In genomic region chr6:170347091-170347490, GRCh38 we compare ENCODE assay signal across 11 cellular contexts. TPM values are rescaled to one million over a fixed set of nuclear protein-coding genes. Genes with fewer than 3 reads are reported as not detected.
DNase-seq lines count a peak whose midpoint lies in the region; ATAC-seq, FAIRE-seq and TF ChIP-seq lines count a peak whose summit lies in the region.
"Had no signal": no experiment of that assay in that cellular context is flagged by ENCODE, and none has a peak within 500 bp of the region (broad histone marks: within the 10 kb centered on the region; RNA-seq: fewer than 3 reads in every experiment).

No MANE protein-coding gene starts in this region.

- no peak for TF ChIP-seq RAD21 in HepG2 (CRISPR knock-in tag; IDR thresholded peaks at IDR 0.05)

- no peak overlapping the region for H3K9ac ChIP-seq in HepG2 (ENCODE audit: insufficient read depth, low read depth, low read length)

- H2AFZ ChIP-seq in HepG2 (ENCODE audit: low read length) = no peak overlapping the region
- H2AFZ ChIP-seq: hepatocyte had no signal

- peak overlapping the region; percentile 41 for H3K4me3 Mint-ChIP-seq in activated T-helper 17 cell treated with anti-CD3 and anti-CD28 coated beads, Interleukin-2, amount 50 U/mL, for 72 hours
- H3K4me3 Mint-ChIP-seq in effector memory CD8-positive, alpha-beta T cell = no peak overlapping the region

- H3K9me3 ChIP-seq in HepG2 (ENCODE audit: low read length) = peaks cover 21% of the 10 kb centered on the region
- H3K9me3 ChIP-seq: tibial nerve had no signal

- H3K27me3 Mint-ChIP-seq in activated T-helper 17 cell treated with anti-CD3 and anti-CD28 coated beads, Interleukin-2, amount 50 U/mL, for 72 hours = no peaks in the 10 kb centered on the region
- H3K27me3 Mint-ChIP-seq in effector memory CD8-positive, alpha-beta T cell = no peaks in the 10 kb centered on the region
- H3K27me3 Mint-ChIP-seq: naive thymus-derived CD4-positive, alpha-beta T cell had no signal

- H3K9me3 Mint-ChIP-seq in activated T-helper 17 cell treated with anti-CD3 and anti-CD28 coated beads, Interleukin-2, amount 50 U/mL, for 72 hours = peaks cover 6% of the 10 kb centered on the region
- peaks cover 0 to 5% of the 10 kb centered on the region in 2 donors for H3K9me3 Mint-ChIP-seq in effector memory CD8-positive, alpha-beta T cell

- DNase-seq in Ammon's horn (ENCODE audit: low spot score) (peak; percentile 40), NCI-H82 (lab: John Stamatoyannopoulos, UW) (no peak), GM19238 (ENCODE audit: insufficient read length, low spot score) (no peak), HepG2 (ENCODE audit: low spot score) (no peak)
- no peak for DNase-seq in effector memory CD8-positive, alpha-beta T cell
- DNase-seq: naive thymus-derived CD4-positive, alpha-beta T cell had no signal

- TF ChIP-seq CTCF in HepG2 (CRISPR knock-in tag; IDR thresholded peaks at IDR 0.05) = no peak

- TF ChIP-seq POLR2A in HepG2 (IDR thresholded peaks at IDR 0.05; ENCODE audit: insufficient read depth in 1 of 2, low read depth in 2 of 2, low read length in 2 of 2) = no peak

- H3K36me3 ChIP-seq in HepG2 (replicated peaks in 1 of 2; ENCODE audit: control insufficient read depth in 1 of 2, insufficient read depth in 2 of 2, low read length in 2 of 2) = peaks cover 17 to 50% of the 10 kb centered on the region in 2 experiments; a peak in 4 of 5 replicates

- no TSS peak for BruUV-seq in HepG2 (replicated peaks; lab: Mats Ljungman, UMichigan)

- in situ Hi-C loops in HepG2 (cut with HindIII; ENCODE audit: extremely low pct_ligation_motif_present, low pct_unique_long_range_greater_than_20kb) = no loop called here

- intact Hi-C loops in HepG2 (cut with micrococcal nuclease; ENCODE audit: unreplicated experiment) = no loop called here

- no peak for FAIRE-seq in HepG2 (lab: Jason Lieb, UNC)

- TF ChIP-seq EP300 in HepG2 (IDR thresholded peaks at IDR 0.05; ENCODE audit: low read depth in 2 of 2, low read length in 2 of 2) = no peak
- no peak for TF ChIP-seq EP300 in HepG2 (CRISPR knock-in tag; IDR thresholded peaks at IDR 0.05; ENCODE audit: borderline replicate concordance)

- peaks cover 16% of the 10 kb centered on the region for H3K4me1 ChIP-seq in HepG2 (ENCODE audit: insufficient read depth, low read length)

- no peak overlapping the region for H3K4me3 ChIP-seq in HepG2 (replicated peaks in 1 of 3; ENCODE audit: insufficient read depth in 1 of 3, low read depth in 2 of 3, low read length in 3 of 3)
- H3K4me3 ChIP-seq: hepatocyte, tibial nerve had no signal

- H4K20me1 ChIP-seq in HepG2 (ENCODE audit: insufficient read depth, low read length) = no peaks in the 10 kb centered on the region

- H3K4me2 ChIP-seq in HepG2 (ENCODE audit: low read depth, low read length) = no peak overlapping the region
- H3K4me2 ChIP-seq: hepatocyte had no signal

- no peaks in the 10 kb centered on the region for H3K27me3 ChIP-seq in HepG2 (ENCODE audit: control insufficient read depth in 1 of 2, insufficient read depth in 2 of 2, low read length in 2 of 2)
- H3K27me3 ChIP-seq: hepatocyte, tibial nerve had no signal

- POLR2A ChIA-PET in HepG2 (lab: Yijun Ruan, JAX) = no interaction called here

- CTCF ChIA-PET in HepG2 (lab: Yijun Ruan, JAX; ENCODE audit: low intra/inter-chr PET ratio, low total read pairs) = no interaction called here

- H3K27ac ChIP-seq in HepG2 (ENCODE audit: extremely low read length, insufficient read depth, low read length) = no peak overlapping the region
- H3K27ac ChIP-seq: hepatocyte had no signal

- ATAC-seq in GM19351 (IDR thresholded peaks at IDR 0.05; ENCODE audit: unreplicated experiment) (peak; percentile 69), HG02970 (IDR thresholded peaks at IDR 0.05; ENCODE audit: low FRiP score, unreplicated experiment) (peak; percentile 79), HepG2 (no peak)
- ATAC-seq in activated T-helper 17 cell treated with anti-CD3 and anti-CD28 coated beads, Interleukin-2, amount 50 U/mL, for 72 hours (replicated peaks) = peak; percentile 75
- no peak for ATAC-seq in effector memory CD8-positive, alpha-beta T cell (replicated peaks)
- ATAC-seq: naive thymus-derived CD4-positive, alpha-beta T cell had no signal

- peak overlapping the region; percentile 15 for H3K27ac Mint-ChIP-seq in activated T-helper 17 cell treated with anti-CD3 and anti-CD28 coated beads, Interleukin-2, amount 50 U/mL, for 72 hours
- peak overlapping the region in 1 of 2 donors; percentile 38 for H3K27ac Mint-ChIP-seq in effector memory CD8-positive, alpha-beta T cell

- no peaks in the 10 kb centered on the region for H3K79me2 ChIP-seq in HepG2 (ENCODE audit: insufficient read depth, low read length)

- peaks cover 81% of the 10 kb centered on the region for H3K36me3 Mint-ChIP-seq in activated T-helper 17 cell treated with anti-CD3 and anti-CD28 coated beads, Interleukin-2, amount 50 U/mL, for 72 hours (ENCODE audit: low read depth)
- H3K36me3 Mint-ChIP-seq in effector memory CD8-positive, alpha-beta T cell (ENCODE audit: insufficient read depth) = peaks cover 8% of the 10 kb centered on the region

- peaks cover 32% of the 10 kb centered on the region for H3K4me1 Mint-ChIP-seq in activated T-helper 17 cell treated with anti-CD3 and anti-CD28 coated beads, Interleukin-2, amount 50 U/mL, for 72 hours
- peaks cover 5 to 18% of the 10 kb centered on the region in 2 donors for H3K4me1 Mint-ChIP-seq in effector memory CD8-positive, alpha-beta T cell (ENCODE audit: low read depth in 2 of 2)

- WGBS in HepG2 (ENCODE audit: low lambda C conversion rate) = 84% methylated on average over 4 of the region's 4 CpGs

TF ChIP-seq in HepG2, 621 proteins besides CTCF, POLR2A, EP300 and RAD21 (continues in another document):
- TF ChIP-seq ZNF75D (CRISPR knock-in tag; IDR thresholded peaks at IDR 0.05; ENCODE audit: borderline replicate concordance) (no peak), IRF9 (CRISPR knock-in tag; IDR thresholded peaks at IDR 0.05; ENCODE audit: borderline replicate concordance) (no peak)

RNA-seq across cellular contexts. Expression of gene FAM120B, which starts 40.5 kb away (rescaled TPM):
- 10 to 100 TPM; 22.5 to 27.4 TPM for total RNA-seq in activated T-helper 17 cell treated with anti-CD3 and anti-CD28 coated beads, Interleukin-2, amount 50 U/mL, for 72 hours
- 10.7 and 18.3 TPM in 2 replicates for total RNA-seq in HepG2 (2016; rRNA removed; fragmentation: Illumina TruSeq; extraction: Trizol)
- total RNA-seq in HepG2 (2016; cell fraction: cytosol; rRNA removed; fragmentation: Illumina TruSeq; extraction: Trizol; ENCODE audit: low read depth) = 14.5 and 14.8 TPM in 2 replicates
- total RNA-seq in HepG2 (2016; cell fraction: insoluble cytoplasmic fraction; rRNA removed; fragmentation: Illumina TruSeq; extraction: Trizol) = 10.1 and 18.3 TPM in 2 replicates
- 18.9 and 22.2 TPM in 2 replicates for total RNA-seq in HepG2 (2016; cell fraction: membrane; rRNA removed; fragmentation: Illumina TruSeq; extraction: Trizol)
- 16.8 and 19.1 TPM in 2 replicates for total RNA-seq in HepG2 (2016; cell fraction: nucleus; rRNA removed; fragmentation: Illumina TruSeq; extraction: Trizol)
- 9.2 and 10.8 TPM in 2 replicates for polyA plus RNA-seq in HepG2 (2011; rRNA removed)
- 6.1 and 6.8 TPM in 2 replicates for polyA plus RNA-seq in HepG2 (2011; cell fraction: cytosol; rRNA removed)
- polyA plus RNA-seq in HepG2 (2011; cell fraction: nucleus; rRNA removed) = 11.2 and 14.9 TPM in 2 replicates
- polyA plus RNA-seq in HepG2 (2012) = 10.6 and 12.8 TPM in 2 replicates
- 1.4 and 1.6 TPM in 2 replicates for polyA plus RNA-seq in HepG2 (2016; cell fraction: cytosol; fragmentation: Illumina TruSeq; extraction: Trizol; ENCODE audit: low read depth)
- 21.6 TPM in 2 replicates for polyA plus RNA-seq in HepG2 (2016; cell fraction: insoluble cytoplasmic fraction; fragmentation: Illumina TruSeq; extraction: Trizol; ENCODE audit: low read depth)
- 2.6 and 3.5 TPM in 2 replicates for polyA plus RNA-seq in HepG2 (2016; cell fraction: membrane; fragmentation: Illumina TruSeq; extraction: Trizol; ENCODE audit: low read depth)
- 17.9 and 21.0 TPM in 2 replicates for polyA plus RNA-seq in HepG2 (2016; cell fraction: nucleus; fragmentation: Illumina TruSeq; extraction: Trizol; ENCODE audit: insufficient read depth, low read depth)
- polyA minus RNA-seq in HepG2 (2011; rRNA and poly(A)+ RNA removed; ENCODE audit: low replicate concordance) = 18.9 and 22.3 TPM in 2 replicates
- polyA minus RNA-seq in HepG2 (2011; cell fraction: cytosol; rRNA and poly(A)+ RNA removed) = 8.3 and 10.0 TPM in 2 replicates
- 39.7 and 55.7 TPM in 2 replicates for polyA minus RNA-seq in HepG2 (2011; cell fraction: nucleus; rRNA and poly(A)+ RNA removed)

RNA-seq across cellular contexts. Expression of gene DLL1, which starts 56.2 kb away (rescaled TPM):
- total RNA-seq in activated T-helper 17 cell treated with anti-CD3 and anti-CD28 coated beads, Interleukin-2, amount 50 U/mL, for 72 hours = under 1 TPM; 0.11 to 0.56 TPM
- total RNA-seq in HepG2 (2016; rRNA removed; fragmentation: Illumina TruSeq; extraction: Trizol) = not detected in 2 replicates
- total RNA-seq in HepG2 (2016; cell fraction: cytosol; rRNA removed; fragmentation: Illumina TruSeq; extraction: Trizol; ENCODE audit: low read depth) = not detected in 2 replicates
- total RNA-seq in HepG2 (2016; cell fraction: insoluble cytoplasmic fraction; rRNA removed; fragmentation: Illumina TruSeq; extraction: Trizol) = not detected in 2 replicates
- not detected in 2 replicates for total RNA-seq in HepG2 (2016; cell fraction: membrane; rRNA removed; fragmentation: Illumina TruSeq; extraction: Trizol)
- not detected in 2 replicates for total RNA-seq in HepG2 (2016; cell fraction: nucleus; rRNA removed; fragmentation: Illumina TruSeq; extraction: Trizol)
- polyA plus RNA-seq in HepG2 (2011; rRNA removed) = not detected in 2 replicates
- not detected in 2 replicates for polyA plus RNA-seq in HepG2 (2011; cell fraction: cytosol; rRNA removed)
- polyA plus RNA-seq in HepG2 (2011; cell fraction: nucleus; rRNA removed) = 0.10 TPM in 2 replicates
- polyA plus RNA-seq in HepG2 (2012) = not detected in 2 replicates
- not detected in 2 replicates for polyA plus RNA-seq in HepG2 (2016; cell fraction: cytosol; fragmentation: Illumina TruSeq; extraction: Trizol; ENCODE audit: low read depth)
- not detected in 2 replicates for polyA plus RNA-seq in HepG2 (2016; cell fraction: insoluble cytoplasmic fraction; fragmentation: Illumina TruSeq; extraction: Trizol; ENCODE audit: low read depth)
- not detected in 2 replicates for polyA plus RNA-seq in HepG2 (2016; cell fraction: membrane; fragmentation: Illumina TruSeq; extraction: Trizol; ENCODE audit: low read depth)
- not detected in 2 replicates for polyA plus RNA-seq in HepG2 (2016; cell fraction: nucleus; fragmentation: Illumina TruSeq; extraction: Trizol; ENCODE audit: insufficient read depth, low read depth)
- not detected in 2 replicates for polyA minus RNA-seq in HepG2 (2011; rRNA and poly(A)+ RNA removed; ENCODE audit: low replicate concordance)
- polyA minus RNA-seq in HepG2 (2011; cell fraction: cytosol; rRNA and poly(A)+ RNA removed) = not detected in 2 replicates
- polyA minus RNA-seq in HepG2 (2011; cell fraction: nucleus; rRNA and poly(A)+ RNA removed) = not detected in 2 replicates

Comparison
In these comparisons a context has a peak if more than half of its experiments do, and no peak if none do; other contexts are left out.
1. ATAC-seq: peak in GM19351 (single experiment), HG02970 (single experiment) and activated T-helper 17 cell treated with anti-CD3 and anti-CD28 coated beads, Interleukin-2, amount 50 U/mL, for 72 hours (single experiment); none in effector memory CD8-positive, alpha-beta T cell (single experiment) and HepG2 (single experiment).